1 cellular context compared by ENCODE assay signal in genomic region chr12:121523741-121524140, GRCh38.
TF ChIP-seq lines count a peak whose summit lies in the region.

No MANE protein-coding gene starts in this region.

TF ChIP-seq in GM12878, 131 proteins besides CTCF, POLR2A, EP300 and RAD21 (continued from another document and continues in another):
- TF ChIP-seq USF1 (IDR thresholded peaks at IDR 0.05; ENCODE audit: borderline replicate concordance, extremely low read length, insufficient read depth, low read depth, low read length) = no peak
- no peak for TF ChIP-seq ZNF622 (IDR thresholded peaks at IDR 0.05)
- TF ChIP-seq SP1 (IDR thresholded peaks at IDR 0.05; ENCODE audit: low read depth, low read length) = no peak
- TF ChIP-seq CEBPB (IDR thresholded peaks at IDR 0.05; ENCODE audit: borderline replicate concordance in 1 of 2, low read depth in 2 of 2, low read length in 2 of 2) = no peak
- TF ChIP-seq CBX3 (IDR thresholded peaks at IDR 0.05; ENCODE audit: borderline replicate concordance, low read depth) = no peak
- peak; percentile 62; the same call in 1 of the 2 replicates for TF ChIP-seq IKZF1 (conservative IDR thresholded peaks at IDR 0.05)
- TF ChIP-seq NR2C2 (IDR thresholded peaks at IDR 0.05; ENCODE audit: borderline replicate concordance, control insufficient read depth, insufficient read length, low read depth) = no peak
- no peak for TF ChIP-seq PML (IDR thresholded peaks at IDR 0.05; ENCODE audit: low read length)
- TF ChIP-seq TAF1 (IDR thresholded peaks at IDR 0.05; ENCODE audit: borderline replicate concordance, low read depth, low read length) = no peak
- TF ChIP-seq POLR2AphosphoS2 (IDR thresholded peaks at IDR 0.05; ENCODE audit: low read depth, low read length) = no peak
- TF ChIP-seq MTA2 (IDR thresholded peaks at IDR 0.05; ENCODE audit: low read depth) = no peak
- TF ChIP-seq NFYA (IDR thresholded peaks at IDR 0.05; ENCODE audit: borderline replicate concordance, low read depth, low read length) = no peak
- no peak; the same call in 1 of the 2 replicates for TF ChIP-seq HDGF (IDR thresholded peaks at IDR 0.05)
- TF ChIP-seq ZBTB11 (CRISPR knock-in tag; IDR thresholded peaks at IDR 0.05) = no peak
- no peak for TF ChIP-seq NKRF (conservative IDR thresholded peaks at IDR 0.05)
- TF ChIP-seq BHLHE40 (IDR thresholded peaks at IDR 0.05; ENCODE audit: borderline replicate concordance in 1 of 2, low read depth in 2 of 2, low read length in 1 of 2) = peak in 1 of 2 experiments; percentile 29; a peak in 1 of 4 replicates
- TF ChIP-seq EZH2 (IDR thresholded peaks at IDR 0.05; ENCODE audit: borderline replicate concordance, control insufficient read depth, low read depth, low read length) = no peak
- no peak for TF ChIP-seq ZNF592 (IDR thresholded peaks at IDR 0.05)
- TF ChIP-seq NFXL1 (IDR thresholded peaks at IDR 0.05; ENCODE audit: borderline replicate concordance) = no peak
- TF ChIP-seq ATF3 (IDR thresholded peaks at IDR 0.05; ENCODE audit: borderline replicate concordance, extremely low read depth, low read depth, low read length) = no peak
- no peak for TF ChIP-seq MLLT1 (IDR thresholded peaks at IDR 0.05)
- no peak for TF ChIP-seq NR2C1 (IDR thresholded peaks at IDR 0.05)
- TF ChIP-seq BCL3 (IDR thresholded peaks at IDR 0.05; ENCODE audit: borderline replicate concordance, insufficient read depth, low read depth, low read length, poor library complexity, severe bottlenecking) = no peak
- peak; percentile 14; the same call in 1 of the 2 replicates for TF ChIP-seq SMC3 (IDR thresholded peaks at IDR 0.05; ENCODE audit: borderline replicate concordance, low read length)
- no peak for TF ChIP-seq HCFC1 (IDR thresholded peaks at IDR 0.05; ENCODE audit: low read length)
- TF ChIP-seq HDAC6 (IDR thresholded peaks at IDR 0.05; ENCODE audit: unreplicated experiment) = no peak
- no peak for TF ChIP-seq SIX5 (IDR thresholded peaks at IDR 0.05; ENCODE audit: low read depth, low read length, severe bottlenecking)
- no peak for TF ChIP-seq BACH1 (IDR thresholded peaks at IDR 0.05; ENCODE audit: borderline replicate concordance)
- TF ChIP-seq ASH2L (IDR thresholded peaks at IDR 0.05; ENCODE audit: borderline replicate concordance, low read depth) = no peak
- no peak for TF ChIP-seq RBBP5 (conservative IDR thresholded peaks at IDR 0.05)
- no peak for TF ChIP-seq ZNF217 (IDR thresholded peaks at IDR 0.05)
- no peak for TF ChIP-seq ZNF207 (IDR thresholded peaks at IDR 0.05; ENCODE audit: borderline replicate concordance)
- TF ChIP-seq MAX (IDR thresholded peaks at IDR 0.05; ENCODE audit: low read depth, low read length) = peak; percentile 41; the same call in 1 of the 2 replicates
- no peak for TF ChIP-seq JUNB (IDR thresholded peaks at IDR 0.05)
- TF ChIP-seq ATF7 (IDR thresholded peaks at IDR 0.05; ENCODE audit: low read depth) = no peak
- no peak for TF ChIP-seq E2F4 (IDR thresholded peaks at IDR 0.05; ENCODE audit: low read depth, low read length)
- no peak for TF ChIP-seq KAT2A (conservative IDR thresholded peaks at IDR 0.05; ENCODE audit: control insufficient read depth, low read depth, low read length)
- no peak for TF ChIP-seq RELA (IDR thresholded peaks at IDR 0.05; ENCODE audit: borderline replicate concordance, partially characterized antibody)
- TF ChIP-seq MYB (IDR thresholded peaks at IDR 0.05; ENCODE audit: borderline replicate concordance, low read depth, low read length) = no peak
- peak; percentile 88 for TF ChIP-seq YY1 (IDR thresholded peaks at IDR 0.05; ENCODE audit: low read depth, low read length)
- TF ChIP-seq JUND (IDR thresholded peaks at IDR 0.05; ENCODE audit: low read depth, low read length) = no peak
- TF ChIP-seq BCLAF1 (IDR thresholded peaks at IDR 0.05) = no peak
- TF ChIP-seq BMI1 (IDR thresholded peaks at IDR 0.05; ENCODE audit: borderline replicate concordance) = no peak
